18 cellular contexts compared by ENCODE assay signal in genomic region chr2:136844546-136844945, GRCh38.
"Had no signal": no experiment of that assay in that cellular context is flagged by ENCODE, and none has a peak within 500 bp of the region (broad histone marks: within the 10 kb centered on the region; RNA-seq: fewer than 3 reads in every experiment).

No MANE protein-coding gene starts in this region.

- H3K27ac Mint-ChIP-seq: naive B cell, nephron, progenitor cell of endocrine pancreas had no signal

- ATAC-seq: left colon, pancreas, right cardiac atrium had no signal

- H3K4me1 Mint-ChIP-seq: naive B cell had no signal

- H3K27ac ChIP-seq: dorsolateral prefrontal cortex, hepatocyte, pancreas, stomach, thoracic aorta, transverse colon had no signal

- H3K9me3 ChIP-seq: pancreas, stomach, thoracic aorta, transverse colon had no signal

- H3K4me3 Mint-ChIP-seq: naive B cell, nephron had no signal

- H3K27me3 Mint-ChIP-seq: progenitor cell of endocrine pancreas had no signal

- DNase-seq: cortex of kidney; dorsolateral prefrontal cortex; effector CD8-positive, alpha-beta T cell; foreskin melanocyte; head of caudate nucleus; left colon; naive B cell; occipital lobe; pancreas; right cardiac atrium; stimulated activated CD4-positive, alpha-beta T cell treated with anti-CD3 and anti-CD28 coated beads, Interleukin-2, amount 100 ng/mL, for 48 hours; stomach; substantia nigra; transverse colon had no signal

- H3K9me3 Mint-ChIP-seq: nephron had no signal

- H3K36me3 Mint-ChIP-seq: naive B cell had no signal

- H3K36me3 ChIP-seq: pancreas, stomach, thoracic aorta, transverse colon had no signal
